ENCODE assay signal across 8 cellular contexts in the genomic region with DNA sequence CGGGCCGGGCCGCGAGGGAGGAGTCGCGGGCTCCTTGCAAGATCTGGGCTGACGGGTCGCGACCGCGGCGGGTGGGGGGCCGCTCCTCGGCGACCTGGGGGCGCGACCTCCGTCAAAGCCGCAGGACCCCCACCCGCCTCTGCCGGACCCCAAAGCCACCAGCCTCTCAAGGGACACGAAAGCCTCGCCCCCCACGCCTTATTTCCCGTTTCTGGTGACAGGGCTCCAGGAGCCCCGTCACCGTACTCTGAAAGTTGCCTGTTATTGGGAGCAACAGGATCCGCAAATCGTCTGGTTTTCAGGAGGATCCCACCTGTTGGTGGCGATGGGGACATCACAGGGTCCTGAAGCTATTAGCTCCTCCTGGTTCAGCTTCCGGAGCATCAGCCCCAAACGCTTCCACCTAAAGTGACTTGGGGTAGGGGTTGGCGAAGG. TPM values are rescaled to one million over a fixed set of nuclear protein-coding genes. Genes with fewer than 3 reads are reported as not detected.
DNase-seq lines count a peak whose midpoint lies in the region; ATAC-seq and TF ChIP-seq lines count a peak whose summit lies in the region.

No MANE protein-coding gene starts in this region.

- WGBS in H9 (ENCODE audit: extremely low coverage, insufficient read length, low lambda C conversion rate) = no CpG with 5 or more reads among the region's 33 CpGs

- H2BK12ac ChIP-seq in H9 (ENCODE audit: insufficient read length, low read depth, low read length) = no peak overlapping the region

- DNase-seq in BJ (ENCODE audit: low read depth) (no peak), H9 (peak; percentile 47), RPMI8226 (peak; percentile 24), ureter (ENCODE audit: low spot score) (no peak), OCI-M2 (lab: John Stamatoyannopoulos, UW; ENCODE audit: unreplicated experiment) (no peak)
- peak; percentile 14 for DNase-seq in effector CD4-positive, alpha-beta T cell

- H3K27me3 ChIP-seq in BJ (ENCODE audit: control insufficient read depth, insufficient read depth, low read length) (no peaks in the 10 kb centered on the region), H9 (ENCODE audit: insufficient read depth, low read length) (no peaks in the 10 kb centered on the region), mucosa of rectum (ENCODE audit: control insufficient read depth in 2 of 2, insufficient read depth in 2 of 2, low read length in 2 of 2) (no peaks in the 10 kb centered on the region)

- H3K36me3 Mint-ChIP-seq in H9 (ENCODE audit: insufficient read depth in 1 of 3, low read depth in 3 of 3) = peaks cover 18 to 40% (median 33%) of the 10 kb centered on the region in 3 experiments; a peak in 6 of 7 replicates

- H3K56ac ChIP-seq in H9 (ENCODE audit: insufficient read length, low read depth, low read length) = no peak overlapping the region

- ATAC-seq in HG02763 (IDR thresholded peaks at IDR 0.05; ENCODE audit: unreplicated experiment) = no peak

- TF ChIP-seq CTCF in BJ (IDR thresholded peaks at IDR 0.05; ENCODE audit: insufficient read depth, low read depth, low read length) (no peak), H9 (conservative IDR thresholded peaks at IDR 0.05) (peak; percentile 27; the same call in 2 of the 3 replicates)

- peak overlapping the region; percentile 98 for H3K4me3 Mint-ChIP-seq in H9

- H3K9me3 ChIP-seq in H9 (ENCODE audit: control insufficient read depth, low read depth, low read length) (no peaks in the 10 kb centered on the region), mucosa of rectum (ENCODE audit: control insufficient read depth in 2 of 2, low read length in 2 of 2) (no peaks in the 10 kb centered on the region)

- H3K4me1 Mint-ChIP-seq in H9 = peaks cover 15 to 19% of the 10 kb centered on the region in 2 experiments

- H2BK20ac ChIP-seq in H9 (ENCODE audit: low read depth, low read length, poor library complexity, severe bottlenecking) = no peak overlapping the region

- H3K27me3 Mint-ChIP-seq in H9 (ENCODE audit: low read depth) = no peaks in the 10 kb centered on the region

- H3K4me1 ChIP-seq in H9 (ENCODE audit: insufficient read depth, low read length) (0 out of 2 replicates have a peak, but pooled peaks cover 2% of the 10 kb centered on the region), mucosa of rectum (ENCODE audit: control insufficient read depth in 2 of 2, insufficient read depth in 2 of 2, low read length in 2 of 2) (peaks cover 4 to 16% of the 10 kb centered on the region in 2 donors)

- peak overlapping the region; percentile 95 for H3K18ac ChIP-seq in H9 (ENCODE audit: insufficient read length, low read depth, low read length)

- H3K9ac ChIP-seq in H9 (ENCODE audit: extremely low read depth, insufficient read length, low read length) (peak overlapping the region; percentile 98), mucosa of rectum (ENCODE audit: low read depth in 1 of 2, low read length in 2 of 2) (peak overlapping the region; percentile 93 to 99)

- peak overlapping the region; percentile 92 for H3K4me3 ChIP-seq in BJ (ENCODE audit: low read depth, low read length)
- peak overlapping the region; percentile 86 to 93 for H3K4me3 ChIP-seq in mucosa of rectum (ENCODE audit: low read length in 2 of 2)

- H4K20me1 ChIP-seq in H9 (ENCODE audit: control insufficient read depth, insufficient read depth, insufficient read length) = no peaks in the 10 kb centered on the region

- H4K8ac ChIP-seq in H9 (replicated peaks; ENCODE audit: insufficient read length, low read depth, low read length) = peak overlapping the region; percentile 65

- H2BK120ac ChIP-seq in H9 (ENCODE audit: low read depth, low read length, poor library complexity, severe bottlenecking) = no peak overlapping the region

- peaks cover 3% of the 10 kb centered on the region for H3K79me1 ChIP-seq in H9 (ENCODE audit: insufficient read depth, low read depth, low read length, poor library complexity, severe bottlenecking)

- H2BK15ac ChIP-seq in H9 (ENCODE audit: low read depth, low read length) = no peak overlapping the region

- CTCF ChIA-PET in BJ (lab: Yijun Ruan, JAX) = interaction anchor here (1.7 kb wide), 1 partner anchor 10 kb away, joined by 3 read pairs; no protein-coding TSS in a partner anchor

- H2AFZ ChIP-seq in H9 (ENCODE audit: low read length) = no peak overlapping the region

- H3K14ac ChIP-seq in H9 (ENCODE audit: insufficient read depth, low read length) = peak overlapping the region; percentile 98

- H3K23ac ChIP-seq in H9 (ENCODE audit: insufficient read length, low read depth, low read length) = no peak overlapping the region

- peak overlapping the region; percentile 100 for H3K4me2 ChIP-seq in H9 (ENCODE audit: insufficient read depth, insufficient read length, low read length)

- no peak overlapping the region for H3K4ac ChIP-seq in H9 (ENCODE audit: low read depth, low read length)

- H3T11ph ChIP-seq in H9 (ENCODE audit: low read length) = no peak overlapping the region

- H4K91ac ChIP-seq in H9 (ENCODE audit: insufficient read length, low read depth, low read length) = peak overlapping the region; percentile 46

- H3K27ac Mint-ChIP-seq in H9 = peak overlapping the region; percentile 43 to 83 (median 83); a peak in 4 of 7 replicates

- peak overlapping the region; percentile 90 for H4K5ac ChIP-seq in H9 (ENCODE audit: insufficient read length, low read depth, low read length)

- H3K27ac ChIP-seq in H9 (ENCODE audit: insufficient read length, low read depth, low read length) (no peak overlapping the region), mucosa of rectum (ENCODE audit: low read depth in 2 of 2, low read length in 2 of 2) (peak overlapping the region; percentile 82 to 90)

- H3K79me2 ChIP-seq in H9 (ENCODE audit: insufficient read depth, low read length) = peaks cover 8% of the 10 kb centered on the region; the same call in 1 of the 2 replicates

- H3K36me3 ChIP-seq in BJ (ENCODE audit: control insufficient read depth, insufficient read depth, low read length) (peaks cover 11% of the 10 kb centered on the region), mucosa of rectum (ENCODE audit: control insufficient read depth in 2 of 2, insufficient read depth in 2 of 2, low read length in 2 of 2) (peaks cover 17 to 21% of the 10 kb centered on the region in 2 donors)

- peaks cover 7% of the 10 kb centered on the region for H3K23me2 ChIP-seq in H9 (ENCODE audit: insufficient read length, low read depth, low read length, poor library complexity, severe bottlenecking)

- POLR2A ChIA-PET in BJ (lab: Charles Lee) = no interaction called here

- H2AK5ac ChIP-seq in H9 (ENCODE audit: insufficient read length, low read length) = no peak overlapping the region

- H3K9me3 Mint-ChIP-seq in H9 = no peaks in the 10 kb centered on the region

- H2BK5ac ChIP-seq in H9 (ENCODE audit: insufficient read length, low read length) = no peak overlapping the region

RNA-seq across cellular contexts. Expression of a gene that starts 0.5 kb away (rescaled TPM):
- 16.0 and 25.9 TPM in 2 replicates for polyA plus RNA-seq in BJ (2011; rRNA removed)
- polyA minus RNA-seq in BJ (2011; rRNA and poly(A)+ RNA removed) = 57.4 and 70.1 TPM in 2 replicates
- total RNA-seq in H9 (2021) = 48.4 and 55.3 TPM in 2 replicates
- 87.4 TPM for total RNA-seq in ureter

RNA-seq across cellular contexts. Expression of a gene that starts 0.9 kb away (rescaled TPM):
- 28.9 and 34.1 TPM in 2 replicates for polyA plus RNA-seq in BJ (2011; rRNA removed)
- 17.1 and 31.5 TPM in 2 replicates for polyA minus RNA-seq in BJ (2011; rRNA and poly(A)+ RNA removed)
- total RNA-seq in H9 (2021) (99.7 and 103 TPM in 2 replicates), ureter (51.8 TPM)

RNA-seq across cellular contexts. Expression of a gene that starts 48.1 kb away (rescaled TPM):
- 3.1 and 5.6 TPM in 2 replicates for polyA plus RNA-seq in BJ (2011; rRNA removed)
- polyA minus RNA-seq in BJ (2011; rRNA and poly(A)+ RNA removed) = 1.8 and 3.4 TPM in 2 replicates
- total RNA-seq in H9 (2021) (3.2 and 3.5 TPM in 2 replicates), ureter (1.8 TPM)

Comparison
In these comparisons a context has a peak if more than half of its experiments do, and no peak if none do; other contexts are left out.
1. DNase-seq: peak in H9 (single experiment), RPMI8226 (single experiment) and effector CD4-positive, alpha-beta T cell (single experiment); none in BJ (single experiment), ureter (single experiment) and OCI-M2 (single experiment).